In genomic region chr14:95886366-95886765, GRCh38 we compare ENCODE assay signal across 1 cellular context.
TF ChIP-seq lines count a peak whose summit lies in the region.

No MANE protein-coding gene starts in this region.

TF ChIP-seq in GM23338, 12 proteins besides CTCF, POLR2A, EP300 and RAD21 (continued from another document):
- TF ChIP-seq, protein P1, sequence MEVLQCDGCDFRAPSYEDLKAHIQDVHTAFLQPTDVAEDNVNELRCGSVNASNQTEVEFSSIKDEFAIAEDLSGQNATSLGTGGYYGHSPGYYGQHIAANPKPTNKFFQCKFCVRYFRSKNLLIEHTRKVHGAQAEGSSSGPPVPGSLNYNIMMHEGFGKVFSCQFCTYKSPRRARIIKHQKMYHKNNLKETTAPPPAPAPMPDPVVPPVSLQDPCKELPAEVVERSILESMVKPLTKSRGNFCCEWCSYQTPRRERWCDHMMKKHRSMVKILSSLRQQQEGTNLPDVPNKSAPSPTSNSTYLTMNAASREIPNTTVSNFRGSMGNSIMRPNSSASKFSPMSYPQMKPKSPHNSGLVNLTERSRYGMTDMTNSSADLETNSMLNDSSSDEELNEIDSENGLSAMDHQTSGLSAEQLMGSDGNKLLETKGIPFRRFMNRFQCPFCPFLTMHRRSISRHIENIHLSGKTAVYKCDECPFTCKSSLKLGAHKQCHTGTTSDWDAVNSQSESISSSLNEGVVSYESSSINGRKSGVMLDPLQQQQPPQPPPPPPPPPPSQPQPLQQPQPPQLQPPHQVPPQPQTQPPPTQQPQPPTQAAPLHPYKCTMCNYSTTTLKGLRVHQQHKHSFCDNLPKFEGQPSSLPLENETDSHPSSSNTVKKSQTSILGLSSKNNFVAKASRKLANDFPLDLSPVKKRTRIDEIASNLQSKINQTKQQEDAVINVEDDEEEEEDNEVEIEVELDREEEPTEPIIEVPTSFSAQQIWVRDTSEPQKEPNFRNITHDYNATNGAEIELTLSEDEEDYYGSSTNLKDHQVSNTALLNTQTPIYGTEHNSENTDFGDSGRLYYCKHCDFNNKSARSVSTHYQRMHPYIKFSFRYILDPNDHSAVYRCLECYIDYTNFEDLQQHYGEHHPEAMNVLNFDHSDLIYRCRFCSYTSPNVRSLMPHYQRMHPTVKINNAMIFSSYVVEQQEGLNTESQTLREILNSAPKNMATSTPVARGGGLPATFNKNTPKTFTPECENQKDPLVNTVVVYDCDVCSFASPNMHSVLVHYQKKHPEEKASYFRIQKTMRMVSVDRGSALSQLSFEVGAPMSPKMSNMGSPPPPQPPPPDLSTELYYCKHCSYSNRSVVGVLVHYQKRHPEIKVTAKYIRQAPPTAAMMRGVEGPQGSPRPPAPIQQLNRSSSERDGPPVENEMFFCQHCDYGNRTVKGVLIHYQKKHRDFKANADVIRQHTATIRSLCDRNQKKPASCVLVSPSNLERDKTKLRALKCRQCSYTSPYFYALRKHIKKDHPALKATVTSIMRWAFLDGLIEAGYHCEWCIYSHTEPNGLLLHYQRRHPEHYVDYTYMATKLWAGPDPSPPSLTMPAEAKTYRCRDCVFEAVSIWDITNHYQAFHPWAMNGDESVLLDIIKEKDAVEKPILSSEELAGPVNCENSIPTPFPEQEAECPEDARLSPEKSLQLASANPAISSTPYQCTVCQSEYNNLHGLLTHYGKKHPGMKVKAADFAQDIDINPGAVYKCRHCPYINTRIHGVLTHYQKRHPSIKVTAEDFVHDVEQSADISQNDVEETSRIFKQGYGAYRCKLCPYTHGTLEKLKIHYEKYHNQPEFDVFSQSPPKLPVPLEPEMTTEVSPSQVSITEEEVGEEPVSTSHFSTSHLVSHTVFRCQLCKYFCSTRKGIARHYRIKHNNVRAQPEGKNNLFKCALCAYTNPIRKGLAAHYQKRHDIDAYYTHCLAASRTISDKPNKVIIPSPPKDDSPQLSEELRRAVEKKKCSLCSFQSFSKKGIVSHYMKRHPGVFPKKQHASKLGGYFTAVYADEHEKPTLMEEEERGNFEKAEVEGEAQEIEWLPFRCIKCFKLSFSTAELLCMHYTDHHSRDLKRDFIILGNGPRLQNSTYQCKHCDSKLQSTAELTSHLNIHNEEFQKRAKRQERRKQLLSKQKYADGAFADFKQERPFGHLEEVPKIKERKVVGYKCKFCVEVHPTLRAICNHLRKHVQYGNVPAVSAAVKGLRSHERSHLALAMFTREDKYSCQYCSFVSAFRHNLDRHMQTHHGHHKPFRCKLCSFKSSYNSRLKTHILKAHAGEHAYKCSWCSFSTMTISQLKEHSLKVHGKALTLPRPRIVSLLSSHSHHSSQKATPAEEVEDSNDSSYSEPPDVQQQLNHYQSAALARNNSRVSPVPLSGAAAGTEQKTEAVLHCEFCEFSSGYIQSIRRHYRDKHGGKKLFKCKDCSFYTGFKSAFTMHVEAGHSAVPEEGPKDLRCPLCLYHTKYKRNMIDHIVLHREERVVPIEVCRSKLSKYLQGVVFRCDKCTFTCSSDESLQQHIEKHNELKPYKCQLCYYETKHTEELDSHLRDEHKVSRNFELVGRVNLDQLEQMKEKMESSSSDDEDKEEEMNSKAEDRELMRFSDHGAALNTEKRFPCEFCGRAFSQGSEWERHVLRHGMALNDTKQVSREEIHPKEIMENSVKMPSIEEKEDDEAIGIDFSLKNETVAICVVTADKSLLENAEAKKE (CRISPR knock-in tag; IDR thresholded peaks at IDR 0.05) = no peak
- TF ChIP-seq, protein P2, sequence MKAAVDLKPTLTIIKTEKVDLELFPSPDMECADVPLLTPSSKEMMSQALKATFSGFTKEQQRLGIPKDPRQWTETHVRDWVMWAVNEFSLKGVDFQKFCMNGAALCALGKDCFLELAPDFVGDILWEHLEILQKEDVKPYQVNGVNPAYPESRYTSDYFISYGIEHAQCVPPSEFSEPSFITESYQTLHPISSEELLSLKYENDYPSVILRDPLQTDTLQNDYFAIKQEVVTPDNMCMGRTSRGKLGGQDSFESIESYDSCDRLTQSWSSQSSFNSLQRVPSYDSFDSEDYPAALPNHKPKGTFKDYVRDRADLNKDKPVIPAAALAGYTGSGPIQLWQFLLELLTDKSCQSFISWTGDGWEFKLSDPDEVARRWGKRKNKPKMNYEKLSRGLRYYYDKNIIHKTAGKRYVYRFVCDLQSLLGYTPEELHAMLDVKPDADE (IDR thresholded peaks at IDR 0.05) = no peak
